ENCODE assay signal across 16 cellular contexts in the genomic region with DNA sequence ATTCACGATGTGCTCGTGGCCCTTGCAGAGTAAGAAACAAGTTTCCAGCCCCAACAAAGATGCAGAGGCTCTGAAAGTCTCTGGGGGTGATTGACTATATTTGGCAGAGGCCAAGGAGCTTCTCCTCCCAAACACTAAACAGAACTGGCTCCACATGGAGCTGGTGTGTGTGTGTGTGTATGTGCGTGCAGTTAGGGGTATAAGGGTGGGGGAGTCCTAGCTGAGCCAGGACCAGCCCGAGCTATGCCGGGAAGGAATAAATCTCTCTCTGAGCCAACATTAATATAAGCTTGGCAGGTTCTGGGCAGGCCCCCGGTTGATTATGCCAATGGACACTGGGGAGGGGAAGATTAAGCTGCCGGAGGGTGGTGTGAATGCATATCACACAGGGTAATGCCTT.
"Had no signal": no experiment of that assay in that cellular context is flagged by ENCODE, and none has a peak within 500 bp of the region (broad histone marks: within the 10 kb centered on the region; RNA-seq: fewer than 3 reads in every experiment).

No MANE protein-coding gene starts in this region.

- H3K27me3 ChIP-seq: body of pancreas, colonic mucosa, tibial nerve had no signal

- H3K4me1 ChIP-seq: body of pancreas, colonic mucosa had no signal

- DNase-seq: activated B cell treated with CpG ODN at 0.5 μM for 24 hours; activated CD4-positive, alpha-beta memory T cell treated with anti-CD3 and anti-CD28 coated beads for 36 hours; activated CD4-positive, alpha-beta T cell treated with anti-CD3 and anti-CD28 coated beads for 4 hours; activated CD8-positive, alpha-beta memory T cell treated with anti-CD3 and anti-CD28 coated beads, Interleukin-2, amount 10 ng/mL, durations not matched to agents 7 days and 5 days; activated naive CD8-positive, alpha-beta T cell treated with anti-CD3 and anti-CD28 coated beads for 36 hours; amniotic stem cell; body of pancreas; central memory CD4-positive, alpha-beta T cell; colonic mucosa; mesenchymal stem cell; naive thymus-derived CD8-positive, alpha-beta T cell; stimulated activated naive B cell treated with anti-CD40 and anti-IgM and Interleukin-4, amounts not matched to agents 10 μg/mL and 1 μg/mL and 100 μg/mL, for 72 hours; T-cell; T-helper 9 cell had no signal

- H3K4me3 Mint-ChIP-seq: activated B cell treated with CpG ODN at 0.5 μM for 24 hours; activated CD4-positive, alpha-beta memory T cell treated with anti-CD3 and anti-CD28 coated beads for 36 hours; activated CD8-positive, alpha-beta memory T cell treated with anti-CD3 and anti-CD28 coated beads, Interleukin-2, amount 10 ng/mL, durations not matched to agents 7 days and 5 days; activated naive CD8-positive, alpha-beta T cell treated with anti-CD3 and anti-CD28 coated beads for 36 hours; naive thymus-derived CD8-positive, alpha-beta T cell; stimulated activated naive B cell treated with anti-CD40 and anti-IgM and Interleukin-4, amounts not matched to agents 10 μg/mL and 1 μg/mL and 100 μg/mL, for 72 hours; T-cell had no signal

- ATAC-seq: activated CD8-positive, alpha-beta memory T cell treated with anti-CD3 and anti-CD28 coated beads, Interleukin-2, amount 10 ng/mL, durations not matched to agents 7 days and 5 days; body of pancreas; naive thymus-derived CD8-positive, alpha-beta T cell; stimulated activated naive B cell treated with anti-CD40 and anti-IgM and Interleukin-4, amounts not matched to agents 10 μg/mL and 1 μg/mL and 100 μg/mL, for 72 hours; T-cell had no signal

- H3K27ac Mint-ChIP-seq: activated B cell treated with CpG ODN at 0.5 μM for 24 hours; activated CD4-positive, alpha-beta memory T cell treated with anti-CD3 and anti-CD28 coated beads for 36 hours; activated CD8-positive, alpha-beta memory T cell treated with anti-CD3 and anti-CD28 coated beads, Interleukin-2, amount 10 ng/mL, durations not matched to agents 7 days and 5 days; activated naive CD8-positive, alpha-beta T cell treated with anti-CD3 and anti-CD28 coated beads for 36 hours; naive thymus-derived CD8-positive, alpha-beta T cell; stimulated activated naive B cell treated with anti-CD40 and anti-IgM and Interleukin-4, amounts not matched to agents 10 μg/mL and 1 μg/mL and 100 μg/mL, for 72 hours; T-cell had no signal

- H3K9me3 ChIP-seq: body of pancreas, colonic mucosa, neutrophil, tibial nerve had no signal

- H3K4me3 ChIP-seq: body of pancreas, colonic mucosa, tibial nerve had no signal

- H3K4me1 Mint-ChIP-seq: activated B cell treated with CpG ODN at 0.5 μM for 24 hours; activated CD8-positive, alpha-beta memory T cell treated with anti-CD3 and anti-CD28 coated beads, Interleukin-2, amount 10 ng/mL, durations not matched to agents 7 days and 5 days; activated naive CD8-positive, alpha-beta T cell treated with anti-CD3 and anti-CD28 coated beads for 36 hours; naive thymus-derived CD8-positive, alpha-beta T cell; stimulated activated naive B cell treated with anti-CD40 and anti-IgM and Interleukin-4, amounts not matched to agents 10 μg/mL and 1 μg/mL and 100 μg/mL, for 72 hours; T-cell had no signal

- H3K27ac ChIP-seq: body of pancreas, colonic mucosa, neutrophil, tibial nerve had no signal

- H3K9me3 Mint-ChIP-seq: activated CD4-positive, alpha-beta memory T cell treated with anti-CD3 and anti-CD28 coated beads for 36 hours; activated naive CD8-positive, alpha-beta T cell treated with anti-CD3 and anti-CD28 coated beads for 36 hours; T-cell had no signal

- H3K36me3 ChIP-seq: colonic mucosa, neutrophil, tibial nerve had no signal

- H3K27me3 Mint-ChIP-seq: activated CD8-positive, alpha-beta memory T cell treated with anti-CD3 and anti-CD28 coated beads, Interleukin-2, amount 10 ng/mL, durations not matched to agents 7 days and 5 days had no signal

- H3K36me3 Mint-ChIP-seq: activated CD4-positive, alpha-beta memory T cell treated with anti-CD3 and anti-CD28 coated beads for 36 hours; activated CD8-positive, alpha-beta memory T cell treated with anti-CD3 and anti-CD28 coated beads, Interleukin-2, amount 10 ng/mL, durations not matched to agents 7 days and 5 days; activated naive CD8-positive, alpha-beta T cell treated with anti-CD3 and anti-CD28 coated beads for 36 hours; T-cell had no signal
